ENCODE assay signal across 8 cellular contexts in the genomic region with DNA sequence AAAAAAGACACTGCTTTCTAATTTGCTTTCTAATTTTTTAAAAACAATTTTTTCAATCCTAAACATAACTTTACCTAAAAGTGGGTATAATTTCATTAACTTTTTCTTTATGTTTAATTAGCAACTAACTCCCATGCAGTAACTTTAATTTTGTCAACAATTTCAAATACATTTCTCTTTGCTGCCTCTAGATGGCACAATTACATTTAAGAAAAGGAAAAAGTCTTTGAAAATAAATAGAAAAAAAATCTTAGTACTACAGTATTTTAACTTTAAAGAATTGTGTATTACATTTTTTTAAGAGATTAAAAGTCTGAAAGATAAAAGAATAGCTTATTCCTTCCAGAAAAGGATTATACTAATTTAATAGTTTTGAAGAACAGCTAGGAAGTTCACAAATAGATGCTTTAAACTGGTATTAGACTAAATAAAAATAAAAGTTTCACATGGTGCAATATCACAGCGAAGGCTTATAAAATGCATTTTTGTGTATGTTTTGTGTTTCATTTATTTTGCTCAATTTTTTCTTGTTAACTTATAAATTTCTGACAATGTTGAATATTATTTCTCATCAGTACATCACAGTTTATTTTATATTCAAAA.
DNase-seq lines count a peak whose midpoint lies in the region; ATAC-seq and TF ChIP-seq lines count a peak whose summit lies in the region.

No MANE protein-coding gene starts in this region.

- no peak overlapping the region for H3K4me3 ChIP-seq in DND-41 (ENCODE audit: low read depth in 1 of 2, low read length in 2 of 2)
- no peak overlapping the region for H3K4me3 ChIP-seq in neural cell (ENCODE audit: low read length)

- no peak overlapping the region for H3K4me2 ChIP-seq in DND-41 (ENCODE audit: insufficient read depth, low read length)
- H3K4me2 ChIP-seq in neural cell (ENCODE audit: low read length): no peak overlapping the region

- H3K9me3 Mint-ChIP-seq in MCF 10A (ENCODE audit: unreplicated experiment): no peaks in the 10 kb centered on the region
- no peaks in the 10 kb centered on the region for H3K9me3 Mint-ChIP-seq in activated T-cell treated with anti-CD3 and anti-CD28 coated beads, Interleukin-2, amount 50 U/mL, for 72 hours

- H3K27ac Mint-ChIP-seq in MCF 10A (ENCODE audit: low read depth, unreplicated experiment): no peak overlapping the region
- no peak overlapping the region for H3K27ac Mint-ChIP-seq in activated T-cell treated with anti-CD3 and anti-CD28 coated beads, Interleukin-2, amount 50 U/mL, for 72 hours

- H2AFZ ChIP-seq in DND-41 (ENCODE audit: low read depth, low read length) (no peak overlapping the region), neural cell (ENCODE audit: low read depth, low read length) (no peak overlapping the region)

- no TSS peak for BruUV-seq in MCF 10A (replicated peaks; lab: Mats Ljungman, UMichigan)

- no peak overlapping the region for H3K9ac ChIP-seq in DND-41 (ENCODE audit: low read depth, low read length)
- no peak overlapping the region for H3K9ac ChIP-seq in neural cell (ENCODE audit: low read length)

- H3K9me3 ChIP-seq in DND-41 (ENCODE audit: insufficient read depth, low read length, severe bottlenecking) (no peaks in the 10 kb centered on the region), neural cell (ENCODE audit: low read length) (no peaks in the 10 kb centered on the region)

- TF ChIP-seq EP300 in neural cell (conservative IDR thresholded peaks at IDR 0.05; ENCODE audit: poor library complexity, severe bottlenecking): no peak

- H3K36me3 ChIP-seq in DND-41 (ENCODE audit: insufficient read depth, low read length): no peaks in the 10 kb centered on the region; the same call in 1 of the 2 replicates
- H3K36me3 ChIP-seq in neural cell (ENCODE audit: insufficient read depth, low read length): no peaks in the 10 kb centered on the region

- CTCF ChIA-PET in MCF 10A (lab: Yijun Ruan, JAX): interaction anchor here (0.6 to 5.5 kb wide), 35 partner anchors 14 to 1062 kb away, joined by 3 to 72 read pairs (median 3); partner anchors contain the start of gene GBA3

- H3K79me2 ChIP-seq in DND-41 (ENCODE audit: insufficient read depth, low read length) (no peaks in the 10 kb centered on the region), neural cell (replicated peaks; ENCODE audit: insufficient read depth, low read length) (no peaks in the 10 kb centered on the region)

- peak; percentile 74 for TF ChIP-seq RAD21 in neural cell (conservative IDR thresholded peaks at IDR 0.05)

- H3K4me3 Mint-ChIP-seq in MCF 10A (ENCODE audit: unreplicated experiment): no peak overlapping the region
- H3K4me3 Mint-ChIP-seq in activated T-cell treated with anti-CD3 and anti-CD28 coated beads, Interleukin-2, amount 50 U/mL, for 72 hours: no peak overlapping the region

- ATAC-seq in DND-41 (ENCODE audit: insufficient read depth, low read depth) (no peak), GM21447 (IDR thresholded peaks at IDR 0.05; ENCODE audit: unreplicated experiment) (no peak), HG02884 (IDR thresholded peaks at IDR 0.05; ENCODE audit: unreplicated experiment) (no peak), HG02970 (IDR thresholded peaks at IDR 0.05; ENCODE audit: low FRiP score, unreplicated experiment) (no peak)
- no peak for ATAC-seq in activated T-cell treated with anti-CD3 and anti-CD28 coated beads, Interleukin-2, amount 50 U/mL, for 72 hours (replicated peaks in 1 of 2)

- no peaks in the 10 kb centered on the region for H3K27me3 Mint-ChIP-seq in MCF 10A (ENCODE audit: insufficient read depth, unreplicated experiment)
- H3K27me3 Mint-ChIP-seq in activated T-cell treated with anti-CD3 and anti-CD28 coated beads, Interleukin-2, amount 50 U/mL, for 72 hours (ENCODE audit: low read depth): no peaks in the 10 kb centered on the region

- no peaks in the 10 kb centered on the region for H3K27me3 ChIP-seq in DND-41 (ENCODE audit: insufficient read depth, low read length, poor library complexity)
- no peaks in the 10 kb centered on the region for H3K27me3 ChIP-seq in neural cell (ENCODE audit: insufficient read depth, low read depth, low read length)

- no peak overlapping the region for H3K27ac ChIP-seq in DND-41 (ENCODE audit: low read length)
- H3K27ac ChIP-seq in neural cell (ENCODE audit: low read length): no peak overlapping the region

- intact Hi-C loops in MCF 10A (cut with micrococcal nuclease): loop anchor here (1.0 to 5.0 kb wide), 3 partner anchors 107 to 280 kb away; partner anchors contain the start of gene ADGRA3

- H3K4me1 Mint-ChIP-seq in MCF 10A (ENCODE audit: insufficient read depth, unreplicated experiment): no peaks in the 10 kb centered on the region
- H3K4me1 Mint-ChIP-seq in activated T-cell treated with anti-CD3 and anti-CD28 coated beads, Interleukin-2, amount 50 U/mL, for 72 hours (ENCODE audit: low read depth): no peaks in the 10 kb centered on the region

- no peaks in the 10 kb centered on the region for H3F3A ChIP-seq in neural cell (ENCODE audit: insufficient read depth, low read length, poor library complexity, severe bottlenecking)

- peak; percentile 59 for TF ChIP-seq CTCF in DND-41 (IDR thresholded peaks at IDR 0.05; ENCODE audit: borderline replicate concordance, extremely low read depth, low read length, poor library complexity, severe bottlenecking)
- peak; percentile 41 for TF ChIP-seq CTCF in MCF 10A (IDR thresholded peaks at IDR 0.05; ENCODE audit: unreplicated experiment)
- peak; percentile 72 for TF ChIP-seq CTCF in neural cell (IDR thresholded peaks at IDR 0.05; ENCODE audit: poor library complexity, severe bottlenecking)

- no peak for DNase-seq in DND-41
- DNase-seq in M059J (ENCODE audit: low read depth): peak; percentile 26
- peak; percentile 22 for DNase-seq in MCF 10A (ENCODE audit: unreplicated experiment)
- no peak for DNase-seq in activated T-cell treated with anti-CD3 and anti-CD28 coated beads, Interleukin-2, amount 50 U/mL, for 72 hours

- no peaks in the 10 kb centered on the region for H3K9me2 ChIP-seq in neural cell (ENCODE audit: insufficient read depth, low read length)

- H3K36me3 Mint-ChIP-seq in MCF 10A (ENCODE audit: insufficient read depth, unreplicated experiment): peaks cover 20% of the 10 kb centered on the region
- peaks cover 0 to 5% of the 10 kb centered on the region in 2 donors for H3K36me3 Mint-ChIP-seq in activated T-cell treated with anti-CD3 and anti-CD28 coated beads, Interleukin-2, amount 50 U/mL, for 72 hours (ENCODE audit: insufficient read depth in 2 of 2)

- no peaks in the 10 kb centered on the region for H3K4me1 ChIP-seq in DND-41 (ENCODE audit: insufficient read depth, low read length)

- POLR2A ChIA-PET in MCF 10A (lab: Yijun Ruan, JAX): interaction anchor here (0.5 kb wide), 1 partner anchor 633 kb away, joined by 3 read pairs; no protein-coding TSS in a partner anchor

- H4K20me1 ChIP-seq in DND-41 (ENCODE audit: insufficient read depth, low read length) (no peaks in the 10 kb centered on the region), neural cell (ENCODE audit: insufficient read depth) (no peaks in the 10 kb centered on the region)

TF ChIP-seq in neural cell, 6 proteins besides CTCF, POLR2A, EP300 and RAD21:
- peak; percentile 77 for TF ChIP-seq SMC3 (conservative IDR thresholded peaks at IDR 0.05; ENCODE audit: poor library complexity)
- TF ChIP-seq TAF1 (IDR thresholded peaks at IDR 0.05; ENCODE audit: low read depth): no peak

Comparison
In these comparisons a context has a peak if more than half of its experiments do, and no peak if none do; other contexts are left out.
1. DNase-seq: peak in M059J (single experiment) and MCF 10A (single experiment); none in DND-41 (single experiment) and activated T-cell treated with anti-CD3 and anti-CD28 coated beads, Interleukin-2, amount 50 U/mL, for 72 hours (0 of 2).
2. Peak in every context shown above with its lines, with median percentiles within 50 percentile points of each other: CTCF ChIP-seq.